In the genomic region with DNA sequence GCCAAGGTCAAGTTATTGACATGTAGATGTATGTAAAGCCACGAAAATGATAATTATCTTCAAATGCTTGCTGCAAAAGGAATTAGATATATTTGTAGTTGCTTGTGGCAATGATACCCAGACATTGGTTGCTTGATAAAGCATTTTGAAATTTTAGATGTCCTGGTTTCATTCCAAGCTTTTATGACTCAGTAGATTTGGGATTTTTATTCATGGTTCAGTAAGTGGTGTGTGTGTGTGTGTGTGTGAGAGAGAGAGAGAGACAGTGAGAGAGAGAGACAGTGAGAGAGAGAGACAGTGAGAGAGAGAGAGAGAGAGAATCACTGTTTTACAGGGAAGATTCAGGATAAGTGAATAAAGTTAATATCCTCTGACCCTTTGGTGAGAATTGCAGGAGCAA, we compare ENCODE assay signal across 1 cellular context.
TF ChIP-seq lines count a peak whose summit lies in the region.

No MANE protein-coding gene starts in this region.

TF ChIP-seq in GM23338, 12 proteins besides CTCF, POLR2A, EP300 and RAD21 (continued from another document):
- TF ChIP-seq, protein P1, sequence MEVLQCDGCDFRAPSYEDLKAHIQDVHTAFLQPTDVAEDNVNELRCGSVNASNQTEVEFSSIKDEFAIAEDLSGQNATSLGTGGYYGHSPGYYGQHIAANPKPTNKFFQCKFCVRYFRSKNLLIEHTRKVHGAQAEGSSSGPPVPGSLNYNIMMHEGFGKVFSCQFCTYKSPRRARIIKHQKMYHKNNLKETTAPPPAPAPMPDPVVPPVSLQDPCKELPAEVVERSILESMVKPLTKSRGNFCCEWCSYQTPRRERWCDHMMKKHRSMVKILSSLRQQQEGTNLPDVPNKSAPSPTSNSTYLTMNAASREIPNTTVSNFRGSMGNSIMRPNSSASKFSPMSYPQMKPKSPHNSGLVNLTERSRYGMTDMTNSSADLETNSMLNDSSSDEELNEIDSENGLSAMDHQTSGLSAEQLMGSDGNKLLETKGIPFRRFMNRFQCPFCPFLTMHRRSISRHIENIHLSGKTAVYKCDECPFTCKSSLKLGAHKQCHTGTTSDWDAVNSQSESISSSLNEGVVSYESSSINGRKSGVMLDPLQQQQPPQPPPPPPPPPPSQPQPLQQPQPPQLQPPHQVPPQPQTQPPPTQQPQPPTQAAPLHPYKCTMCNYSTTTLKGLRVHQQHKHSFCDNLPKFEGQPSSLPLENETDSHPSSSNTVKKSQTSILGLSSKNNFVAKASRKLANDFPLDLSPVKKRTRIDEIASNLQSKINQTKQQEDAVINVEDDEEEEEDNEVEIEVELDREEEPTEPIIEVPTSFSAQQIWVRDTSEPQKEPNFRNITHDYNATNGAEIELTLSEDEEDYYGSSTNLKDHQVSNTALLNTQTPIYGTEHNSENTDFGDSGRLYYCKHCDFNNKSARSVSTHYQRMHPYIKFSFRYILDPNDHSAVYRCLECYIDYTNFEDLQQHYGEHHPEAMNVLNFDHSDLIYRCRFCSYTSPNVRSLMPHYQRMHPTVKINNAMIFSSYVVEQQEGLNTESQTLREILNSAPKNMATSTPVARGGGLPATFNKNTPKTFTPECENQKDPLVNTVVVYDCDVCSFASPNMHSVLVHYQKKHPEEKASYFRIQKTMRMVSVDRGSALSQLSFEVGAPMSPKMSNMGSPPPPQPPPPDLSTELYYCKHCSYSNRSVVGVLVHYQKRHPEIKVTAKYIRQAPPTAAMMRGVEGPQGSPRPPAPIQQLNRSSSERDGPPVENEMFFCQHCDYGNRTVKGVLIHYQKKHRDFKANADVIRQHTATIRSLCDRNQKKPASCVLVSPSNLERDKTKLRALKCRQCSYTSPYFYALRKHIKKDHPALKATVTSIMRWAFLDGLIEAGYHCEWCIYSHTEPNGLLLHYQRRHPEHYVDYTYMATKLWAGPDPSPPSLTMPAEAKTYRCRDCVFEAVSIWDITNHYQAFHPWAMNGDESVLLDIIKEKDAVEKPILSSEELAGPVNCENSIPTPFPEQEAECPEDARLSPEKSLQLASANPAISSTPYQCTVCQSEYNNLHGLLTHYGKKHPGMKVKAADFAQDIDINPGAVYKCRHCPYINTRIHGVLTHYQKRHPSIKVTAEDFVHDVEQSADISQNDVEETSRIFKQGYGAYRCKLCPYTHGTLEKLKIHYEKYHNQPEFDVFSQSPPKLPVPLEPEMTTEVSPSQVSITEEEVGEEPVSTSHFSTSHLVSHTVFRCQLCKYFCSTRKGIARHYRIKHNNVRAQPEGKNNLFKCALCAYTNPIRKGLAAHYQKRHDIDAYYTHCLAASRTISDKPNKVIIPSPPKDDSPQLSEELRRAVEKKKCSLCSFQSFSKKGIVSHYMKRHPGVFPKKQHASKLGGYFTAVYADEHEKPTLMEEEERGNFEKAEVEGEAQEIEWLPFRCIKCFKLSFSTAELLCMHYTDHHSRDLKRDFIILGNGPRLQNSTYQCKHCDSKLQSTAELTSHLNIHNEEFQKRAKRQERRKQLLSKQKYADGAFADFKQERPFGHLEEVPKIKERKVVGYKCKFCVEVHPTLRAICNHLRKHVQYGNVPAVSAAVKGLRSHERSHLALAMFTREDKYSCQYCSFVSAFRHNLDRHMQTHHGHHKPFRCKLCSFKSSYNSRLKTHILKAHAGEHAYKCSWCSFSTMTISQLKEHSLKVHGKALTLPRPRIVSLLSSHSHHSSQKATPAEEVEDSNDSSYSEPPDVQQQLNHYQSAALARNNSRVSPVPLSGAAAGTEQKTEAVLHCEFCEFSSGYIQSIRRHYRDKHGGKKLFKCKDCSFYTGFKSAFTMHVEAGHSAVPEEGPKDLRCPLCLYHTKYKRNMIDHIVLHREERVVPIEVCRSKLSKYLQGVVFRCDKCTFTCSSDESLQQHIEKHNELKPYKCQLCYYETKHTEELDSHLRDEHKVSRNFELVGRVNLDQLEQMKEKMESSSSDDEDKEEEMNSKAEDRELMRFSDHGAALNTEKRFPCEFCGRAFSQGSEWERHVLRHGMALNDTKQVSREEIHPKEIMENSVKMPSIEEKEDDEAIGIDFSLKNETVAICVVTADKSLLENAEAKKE (CRISPR knock-in tag; IDR thresholded peaks at IDR 0.05), result no peak
- TF ChIP-seq STAT1 (IDR thresholded peaks at IDR 0.05; ENCODE audit: unreplicated experiment), result no peak
TF ChIP-seq in GM23338: peak in this region for 0.
